19 cellular contexts compared by ENCODE assay signal in genomic region chr13:58238972-58239773, GRCh38.
"Had no signal": no experiment of that assay in that cellular context is flagged by ENCODE, and none has a peak within 500 bp of the region (broad histone marks: within the 10 kb centered on the region; RNA-seq: fewer than 3 reads in every experiment).

No MANE protein-coding gene starts in this region.

- H3K4me3 ChIP-seq: esophagus muscularis mucosa, gastrocnemius medialis, lower lobe of right lung, spleen, thyroid gland had no signal

- H3K9me3 ChIP-seq: gastrocnemius medialis, lower lobe of right lung, thyroid gland had no signal

- ATAC-seq: effector memory CD8-positive, alpha-beta T cell; gastrocnemius medialis; lower lobe of right lung; T-helper 17 cell had no signal

- H3K27ac ChIP-seq: esophagus muscularis mucosa, gastrocnemius medialis, lower lobe of right lung, spleen, thyroid gland had no signal

- H3K27me3 ChIP-seq: esophagus muscularis mucosa, gastrocnemius medialis, spleen, thyroid gland had no signal

- DNase-seq: activated CD4-positive, alpha-beta memory T cell treated with anti-CD3 and anti-CD28 coated beads for 36 hours; activated CD4-positive, alpha-beta T cell treated with anti-CD3 and anti-CD28 coated beads for 48 hours; activated naive CD4-positive, alpha-beta T cell treated with Interleukin-2 at 50 U/mL for 16 hours; activated naive CD8-positive, alpha-beta T cell treated with anti-CD3 and anti-CD28 coated beads for 36 hours; activated T-cell treated with anti-CD3 and anti-CD28 coated beads, Interleukin-2, amount 50 U/mL, for 48 hours; effector memory CD8-positive, alpha-beta T cell; gastrocnemius medialis; lower lobe of right lung; naive B cell; retina; spleen; stimulated activated CD4-positive, alpha-beta T cell treated with anti-CD3 and anti-CD28 coated beads, Interleukin-4, amount 100 ng/mL, for 24 hours; substantia nigra; T-helper 17 cell; thyroid gland had no signal

- H3K27me3 Mint-ChIP-seq: activated CD4-positive, alpha-beta memory T cell treated with anti-CD3 and anti-CD28 coated beads for 36 hours; activated naive CD8-positive, alpha-beta T cell treated with anti-CD3 and anti-CD28 coated beads for 36 hours; central memory CD8-positive, alpha-beta T cell; effector memory CD8-positive, alpha-beta T cell; naive B cell; progenitor cell of endocrine pancreas; stimulated activated naive CD8-positive, alpha-beta T cell treated with anti-CD3 and anti-CD28 coated beads, Interleukin-15, Interleukin-2, amounts not matched to agents 100 ng/mL and 50 ng/mL, for 24 hours; T-helper 17 cell had no signal

- H3K4me1 Mint-ChIP-seq: activated naive CD8-positive, alpha-beta T cell treated with anti-CD3 and anti-CD28 coated beads for 36 hours; central memory CD8-positive, alpha-beta T cell; naive B cell; T-helper 17 cell had no signal

- H3K27ac Mint-ChIP-seq: activated CD4-positive, alpha-beta memory T cell treated with anti-CD3 and anti-CD28 coated beads for 36 hours; activated naive CD8-positive, alpha-beta T cell treated with anti-CD3 and anti-CD28 coated beads for 36 hours; effector memory CD8-positive, alpha-beta T cell; progenitor cell of endocrine pancreas; stimulated activated naive CD8-positive, alpha-beta T cell treated with anti-CD3 and anti-CD28 coated beads, Interleukin-15, Interleukin-2, amounts not matched to agents 100 ng/mL and 50 ng/mL, for 24 hours; T-helper 17 cell had no signal

- H3K4me3 Mint-ChIP-seq: activated CD4-positive, alpha-beta memory T cell treated with anti-CD3 and anti-CD28 coated beads for 36 hours; activated naive CD8-positive, alpha-beta T cell treated with anti-CD3 and anti-CD28 coated beads for 36 hours; central memory CD8-positive, alpha-beta T cell; effector memory CD8-positive, alpha-beta T cell; naive B cell; stimulated activated naive CD8-positive, alpha-beta T cell treated with anti-CD3 and anti-CD28 coated beads, Interleukin-15, Interleukin-2, amounts not matched to agents 100 ng/mL and 50 ng/mL, for 24 hours; T-helper 17 cell had no signal

- H3K36me3 ChIP-seq: esophagus muscularis mucosa, gastrocnemius medialis, lower lobe of right lung, spleen, thyroid gland had no signal

- H3K36me3 Mint-ChIP-seq: activated CD4-positive, alpha-beta memory T cell treated with anti-CD3 and anti-CD28 coated beads for 36 hours; activated naive CD8-positive, alpha-beta T cell treated with anti-CD3 and anti-CD28 coated beads for 36 hours; naive B cell had no signal

- H3K4me1 ChIP-seq: esophagus muscularis mucosa, gastrocnemius medialis, lower lobe of right lung, spleen, thyroid gland had no signal
